1 cellular context compared by ENCODE assay signal in genomic region chr4:99645036-99645435, GRCh38.
TF ChIP-seq lines count a peak whose summit lies in the region.

No MANE protein-coding gene starts in this region.

TF ChIP-seq in H1, 55 proteins besides CTCF, POLR2A, EP300 and RAD21:
- TF ChIP-seq POU5F1 (IDR thresholded peaks at IDR 0.05; ENCODE audit: low read depth, low read length) (peak; percentile 62; the same call in 1 of the 2 replicates), TEAD4 (IDR thresholded peaks at IDR 0.05; ENCODE audit: low read depth, low read length) (peak; percentile 20; the same call in 1 of the 2 replicates), SP1 (IDR thresholded peaks at IDR 0.05; ENCODE audit: low read depth, low read length) (peak; percentile 86), CHD7 (IDR thresholded peaks at IDR 0.05; ENCODE audit: insufficient replicate concordance, low read length) (peak; percentile 70), BRCA1 (IDR thresholded peaks at IDR 0.05; ENCODE audit: low read depth, low read length) (no peak), NANOG (IDR thresholded peaks at IDR 0.05; ENCODE audit: insufficient read depth, low read depth, low read length, poor library complexity, severe bottlenecking) (peak; percentile 89), HDAC2 (IDR thresholded peaks at IDR 0.05; ENCODE audit: borderline replicate concordance in 1 of 2, low read depth in 2 of 2, low read length in 2 of 2) (peak in 1 of 2 experiments; percentile 51; a peak in 1 of 4 replicates), ASH2L (IDR thresholded peaks at IDR 0.05; ENCODE audit: low read length) (peak; percentile 25), SRF (IDR thresholded peaks at IDR 0.05; ENCODE audit: low read depth, low read length) (no peak)
